ENCODE assay signal across 23 cellular contexts in genomic region chr14:62943202-62943601, GRCh38.
DNase-seq lines count a peak whose midpoint lies in the region; ATAC-seq and TF ChIP-seq lines count a peak whose summit lies in the region.
"Had no signal": no experiment of that assay in that cellular context is flagged by ENCODE, and none has a peak within 500 bp of the region (broad histone marks: within the 10 kb centered on the region; RNA-seq: fewer than 3 reads in every experiment).

No MANE protein-coding gene starts in this region.

- DNase-seq in HFFc6 (peak; percentile 11), fibroblast of lung (ENCODE audit: low read depth in 2 of 2) (peak; percentile 44 to 51), HT-29 (ENCODE audit: low spot score) (no peak), esophagus muscularis mucosa (ENCODE audit: extremely low spot score) (no peak), OCI-M2 (lab: John Stamatoyannopoulos, UW; ENCODE audit: unreplicated experiment) (no peak), LoVo (ENCODE audit: low spot score) (no peak)
- DNase-seq: Caco-2; CD4-positive, CD25-positive, alpha-beta regulatory T cell; DMS53; Karpas-422; MM.1S; NCI-H1092 treated with DMSO at 0.1 percent for 48 hours; NCI-H1694; NCI-H446; NCI-H69; PC-3 had no signal

- intact Hi-C loops in esophagus muscularis mucosa (cut with DNase I): no loop called here

- peaks cover 3% of the 10 kb centered on the region; the same call in 1 of the 2 replicates for H3K9me3 Mint-ChIP-seq in HFFc6

- peaks cover 2% of the 10 kb centered on the region; the same call in 1 of the 2 replicates for H3K27me3 Mint-ChIP-seq in HFFc6 (ENCODE audit: insufficient read depth)
- H3K27me3 Mint-ChIP-seq: B cell; CD4-positive, CD25-positive, alpha-beta regulatory T cell had no signal

- no peak for TF ChIP-seq POLR2A in esophagus muscularis mucosa (IDR thresholded peaks at IDR 0.05; ENCODE audit: low read depth)

- H3K9me3 ChIP-seq in fibroblast of lung (ENCODE audit: control insufficient read depth, insufficient read depth, low read depth, low read length): no peaks in the 10 kb centered on the region
- H3K9me3 ChIP-seq in skeletal muscle satellite cell (replicated peaks; ENCODE audit: low read length): no peaks in the 10 kb centered on the region
- no peaks in the 10 kb centered on the region for H3K9me3 ChIP-seq in esophagus muscularis mucosa
- H3K9me3 ChIP-seq: Caco-2, HAP-1, SJSA1 had no signal

- H2AFZ ChIP-seq in fibroblast of lung (ENCODE audit: low read length): no peak overlapping the region

- no peaks in the 10 kb centered on the region for H3K79me2 ChIP-seq in fibroblast of lung (ENCODE audit: control insufficient read depth, insufficient read depth, low read length)

- H3K4me2 ChIP-seq in fibroblast of lung (ENCODE audit: extremely low read depth, insufficient read depth, low read length) (no peak overlapping the region), skeletal muscle satellite cell (ENCODE audit: low read length) (peak overlapping the region; percentile 7)

- H3K4me1 ChIP-seq in fibroblast of lung (ENCODE audit: control insufficient read depth, extremely low read depth, insufficient read depth, low read length) (peaks cover 6% of the 10 kb centered on the region), skeletal muscle satellite cell (ENCODE audit: control insufficient read depth, insufficient read depth, low read length) (peaks cover 13% of the 10 kb centered on the region), esophagus muscularis mucosa (no peaks in the 10 kb centered on the region)
- H3K4me1 ChIP-seq: Caco-2, SJSA1 had no signal

- H3K27me3 ChIP-seq in fibroblast of lung (ENCODE audit: control insufficient read depth, insufficient read depth, low read length): no peaks in the 10 kb centered on the region
- no peaks in the 10 kb centered on the region for H3K27me3 ChIP-seq in skeletal muscle satellite cell (ENCODE audit: control insufficient read depth, insufficient read depth, low read length)
- no peaks in the 10 kb centered on the region for H3K27me3 ChIP-seq in esophagus muscularis mucosa
- H3K27me3 ChIP-seq: SJSA1 had no signal

- H3K4me1 Mint-ChIP-seq in HFFc6 (ENCODE audit: low read depth): peaks cover 18% of the 10 kb centered on the region
- H3K4me1 Mint-ChIP-seq: B cell; CD4-positive, CD25-positive, alpha-beta regulatory T cell had no signal

- ATAC-seq in SK-N-SH treated with all-trans-retinoic acid at 6 μM for 48 hours: peak; percentile 21; the same call in 1 of the 3 replicates
- ATAC-seq: GM12878, PC-3 had no signal

- H3K27ac Mint-ChIP-seq in HFFc6: no peak overlapping the region
- H3K27ac Mint-ChIP-seq: B cell; CD4-positive, CD25-positive, alpha-beta regulatory T cell had no signal

- TF ChIP-seq CTCF in HFFc6 (IDR thresholded peaks at IDR 0.05) (no peak), fibroblast of lung (conservative IDR thresholded peaks at IDR 0.05 in 1 of 2, IDR thresholded peaks at IDR 0.05 in 1 of 2; ENCODE audit: low read depth in 1 of 2, low read length in 2 of 2) (no peak), esophagus muscularis mucosa (IDR thresholded peaks at IDR 0.05) (no peak)

- H4K20me1 ChIP-seq in fibroblast of lung (ENCODE audit: control insufficient read depth, extremely low read depth, insufficient read depth, low read length): no peaks in the 10 kb centered on the region

- no peak for TF ChIP-seq EP300 in esophagus muscularis mucosa (IDR thresholded peaks at IDR 0.05)

- H3K4me3 Mint-ChIP-seq in HFFc6: no peak overlapping the region
- H3K4me3 Mint-ChIP-seq: B cell had no signal

- H3K9ac ChIP-seq in fibroblast of lung (ENCODE audit: insufficient read depth, low read length): no peak overlapping the region
- no peak overlapping the region for H3K9ac ChIP-seq in skeletal muscle satellite cell (ENCODE audit: low read depth, low read length)

- H3K4me3 ChIP-seq in fibroblast of lung (replicated peaks in 1 of 4; ENCODE audit: control extremely low read depth in 1 of 4, insufficient read depth in 1 of 4, low read depth in 3 of 4, low read length in 4 of 4): no peak overlapping the region
- H3K4me3 ChIP-seq in skeletal muscle satellite cell (ENCODE audit: low read length): no peak overlapping the region
- H3K4me3 ChIP-seq in esophagus muscularis mucosa: no peak overlapping the region
- H3K4me3 ChIP-seq: GM12878, HAP-1, SJSA1 had no signal

- no peaks in the 10 kb centered on the region for H3K36me3 ChIP-seq in fibroblast of lung (ENCODE audit: control insufficient read depth, insufficient read depth, low read length)
- H3K36me3 ChIP-seq in skeletal muscle satellite cell (ENCODE audit: insufficient read depth, low read length): no peaks in the 10 kb centered on the region
- no peaks in the 10 kb centered on the region for H3K36me3 ChIP-seq in esophagus muscularis mucosa
- H3K36me3 ChIP-seq: HAP-1, SJSA1 had no signal

- H3K27ac ChIP-seq in fibroblast of lung (ENCODE audit: insufficient read depth, low read length) (peak overlapping the region; percentile 31), esophagus muscularis mucosa (replicated peaks in 1 of 4) (no peak overlapping the region)
- H3K27ac ChIP-seq: RWPE1, SJSA1 had no signal

- H3K36me3 Mint-ChIP-seq in HFFc6 (ENCODE audit: low read depth): no peaks in the 10 kb centered on the region
- H3K36me3 Mint-ChIP-seq: CD4-positive, CD25-positive, alpha-beta regulatory T cell had no signal

- 59% methylated on average over 2 of the region's 2 CpGs for WGBS in esophagus muscularis mucosa

TF ChIP-seq in SK-N-SH treated with all-trans-retinoic acid at 6 μM for 48 hours, 23 proteins besides CTCF, POLR2A, EP300 and RAD21:
- TF ChIP-seq RARB (CRISPR knock-in tag; IDR thresholded peaks at IDR 0.05): no peak
- TF ChIP-seq ISL1 (CRISPR knock-in tag; IDR thresholded peaks at IDR 0.05): peak; percentile 90
- TF ChIP-seq PATZ1 (CRISPR knock-in tag; IDR thresholded peaks at IDR 0.05; ENCODE audit: borderline replicate concordance): no peak

Comparison
In these comparisons a context has a peak if more than half of its experiments do, and no peak if none do; other contexts are left out.
1. DNase-seq: peak in HFFc6 (single experiment) and fibroblast of lung (2 of 2); none in HT-29 (single experiment), esophagus muscularis mucosa (single experiment), OCI-M2 (single experiment) and LoVo (single experiment).